In genomic region chr3:167382127-167382526, GRCh38 we compare ENCODE assay signal across 9 cellular contexts. TPM values are rescaled to one million over a fixed set of nuclear protein-coding genes. Genes with fewer than 3 reads are reported as not detected.
"Had no signal": no experiment of that assay in that cellular context is flagged by ENCODE, and none has a peak within 500 bp of the region (broad histone marks: within the 10 kb centered on the region; RNA-seq: fewer than 3 reads in every experiment).

No MANE protein-coding gene starts in this region.

- DNase-seq: GM23248, GOT3, H7, H9, HCEC 1CT, HFFc6 had no signal

- H3K9ac ChIP-seq: GM23248 had no signal

- ATAC-seq: GM23338, HCT116 had no signal

- H3K27ac ChIP-seq: GM23248 had no signal

- H3K9me3 ChIP-seq: HAP-1 had no signal

- H3K4me3 ChIP-seq: GM23248, GM23338, HAP-1 had no signal

- H2AFZ ChIP-seq: GM23248, GM23338 had no signal

- H3K4me2 ChIP-seq: GM23338 had no signal

- H3K36me3 ChIP-seq: HAP-1 had no signal

RNA-seq across cellular contexts. Expression of gene ZBBX, which starts 2.0 kb away (rescaled TPM):
- total RNA-seq: GM23248, HFFc6 had no signal
- polyA plus RNA-seq: GM23248 had no signal
